In genomic region chr19:19820774-19821315, GRCh38 we compare ENCODE assay signal across 8 cellular contexts. TPM values are rescaled to one million over a fixed set of nuclear protein-coding genes. Genes with fewer than 3 reads are reported as not detected.
DNase-seq lines count a peak whose midpoint lies in the region; ATAC-seq, FAIRE-seq and TF ChIP-seq lines count a peak whose summit lies in the region.

No MANE protein-coding gene starts in this region.

- no peak for TF ChIP-seq EP300 in HepG2 (IDR thresholded peaks at IDR 0.05; ENCODE audit: low read depth in 2 of 2, low read length in 2 of 2)
- TF ChIP-seq EP300 in HepG2 (CRISPR knock-in tag; IDR thresholded peaks at IDR 0.05; ENCODE audit: borderline replicate concordance): no peak

- DNase-seq in HepG2 (ENCODE audit: low spot score) (no peak), body of pancreas (no peak), SKM-1 (lab: John Stamatoyannopoulos, UW; ENCODE audit: unreplicated experiment) (no peak), AG08396 (ENCODE audit: low spot score) (no peak), NCI-H128 (lab: John Stamatoyannopoulos, UW; ENCODE audit: unreplicated experiment) (no peak)

- POLR2A ChIA-PET in HepG2 (lab: Yijun Ruan, JAX): no interaction called here

- CTCF ChIA-PET in HepG2 (lab: Yijun Ruan, JAX; ENCODE audit: low intra/inter-chr PET ratio, low total read pairs): no interaction called here

- intact Hi-C loops in HepG2 (cut with micrococcal nuclease; ENCODE audit: unreplicated experiment): no loop called here
- intact Hi-C loops in body of pancreas (cut with DNase I): no loop called here

- BruUV-seq in HepG2 (replicated peaks; lab: Mats Ljungman, UMichigan): no TSS peak

- no peak for TF ChIP-seq CTCF in liver (IDR thresholded peaks at IDR 0.05; ENCODE audit: low read depth, low read length, missing input control)
- TF ChIP-seq CTCF in HepG2 (CRISPR knock-in tag; IDR thresholded peaks at IDR 0.05): no peak
- TF ChIP-seq CTCF in body of pancreas (IDR thresholded peaks at IDR 0.05): no peak

- H3K9me3 ChIP-seq in liver (ENCODE audit: control insufficient read depth in 4 of 4, low read length in 3 of 4) (peaks cover 7 to 46% (median 16%) of the 10 kb centered on the region in 4 donors), HepG2 (ENCODE audit: low read length) (peaks cover 51% of the 10 kb centered on the region), body of pancreas (no peaks in the 10 kb centered on the region), mesodermal cell (ENCODE audit: control insufficient read depth, low read length) (peaks cover 42% of the 10 kb centered on the region)

- H3K9ac ChIP-seq in liver (ENCODE audit: low read depth in 1 of 2, low read length in 2 of 2) (peak overlapping the region in 1 of 2 donors; percentile 58), HepG2 (ENCODE audit: insufficient read depth, low read depth, low read length) (no peak overlapping the region)

- ATAC-seq in HepG2 (no peak), body of pancreas (no peak), HG03039 (IDR thresholded peaks at IDR 0.05; ENCODE audit: unreplicated experiment) (no peak)

- in situ Hi-C loops in HepG2 (cut with HindIII; ENCODE audit: extremely low pct_ligation_motif_present, low pct_unique_long_range_greater_than_20kb): no loop called here

- TF ChIP-seq POLR2A in HepG2 (IDR thresholded peaks at IDR 0.05; ENCODE audit: insufficient read depth in 1 of 2, low read depth in 2 of 2, low read length in 2 of 2): no peak
- no peak for TF ChIP-seq POLR2A in body of pancreas (IDR thresholded peaks at IDR 0.05)

- H3K4me1 ChIP-seq in liver (ENCODE audit: control insufficient read depth in 4 of 4, insufficient read depth in 4 of 4, low read length in 3 of 4) (no peaks in the 10 kb centered on the region), HepG2 (ENCODE audit: insufficient read depth, low read length) (no peaks in the 10 kb centered on the region), body of pancreas (peaks cover 21% of the 10 kb centered on the region), mesodermal cell (ENCODE audit: control insufficient read depth, insufficient read depth, low read length, poor library complexity, severe bottlenecking) (no peaks in the 10 kb centered on the region)

- no peak for FAIRE-seq in HepG2 (lab: Jason Lieb, UNC)

- H3K36me3 ChIP-seq in liver (ENCODE audit: control insufficient read depth in 4 of 4, insufficient read depth in 3 of 4, low read depth in 1 of 4, low read length in 3 of 4) (peaks cover 0 to 4% (median 2%) of the 10 kb centered on the region in 4 donors), HepG2 (replicated peaks in 1 of 2; ENCODE audit: control insufficient read depth in 1 of 2, insufficient read depth in 2 of 2, low read length in 2 of 2) (no peaks in the 10 kb centered on the region), body of pancreas (replicated peaks in 1 of 2; ENCODE audit: insufficient read depth in 1 of 2, low read depth in 2 of 2) (no peaks in the 10 kb centered on the region), mesodermal cell (ENCODE audit: control insufficient read depth, insufficient read depth, low read length) (peaks cover 11% of the 10 kb centered on the region)

- H4K20me1 ChIP-seq in HepG2 (ENCODE audit: insufficient read depth, low read length): no peaks in the 10 kb centered on the region

- peak overlapping the region; percentile 90 to 95 for H3K27ac ChIP-seq in liver (ENCODE audit: low read depth in 1 of 2, low read length in 2 of 2)
- no peak overlapping the region for H3K27ac ChIP-seq in HepG2 (ENCODE audit: extremely low read length, insufficient read depth, low read length)
- H3K27ac ChIP-seq in body of pancreas: peak overlapping the region; percentile 73 to 96 (median 92)
- H3K27ac ChIP-seq in mesodermal cell (ENCODE audit: low read depth, low read length, severe bottlenecking): peak overlapping the region; percentile 89

- no peak for TF ChIP-seq RAD21 in liver (IDR thresholded peaks at IDR 0.05)
- TF ChIP-seq RAD21 in HepG2 (CRISPR knock-in tag; IDR thresholded peaks at IDR 0.05): no peak

- H3K27me3 ChIP-seq in liver (ENCODE audit: control insufficient read depth in 4 of 4, insufficient read depth in 4 of 4, low read length in 3 of 4): no peaks in the 10 kb centered on the region
- no peaks in the 10 kb centered on the region for H3K27me3 ChIP-seq in HepG2 (ENCODE audit: control insufficient read depth in 1 of 2, insufficient read depth in 2 of 2, low read length in 2 of 2)
- no peaks in the 10 kb centered on the region for H3K27me3 ChIP-seq in body of pancreas

- 20% methylated on average over 17 of the region's 17 CpGs for WGBS in liver
- WGBS in HepG2 (ENCODE audit: low lambda C conversion rate): 89% methylated on average over 17 of the region's 17 CpGs
- WGBS in body of pancreas, 2 donors: 6 to 16% methylated on average over 12 to 17 of the region's 17 CpGs
- WGBS in mesodermal cell (ENCODE audit: insufficient coverage in 2 of 2), 2 experiments: 66 to 89% methylated on average over 6 to 12 of the region's 17 CpGs

- H2AFZ ChIP-seq in HepG2 (ENCODE audit: low read length): no peak overlapping the region

- no peaks in the 10 kb centered on the region for H3K79me2 ChIP-seq in HepG2 (ENCODE audit: insufficient read depth, low read length)

- H3K4me2 ChIP-seq in HepG2 (ENCODE audit: low read depth, low read length): no peak overlapping the region

- peak overlapping the region; percentile 55 to 94 (median 75) for H3K4me3 ChIP-seq in liver (ENCODE audit: low read depth in 1 of 3, low read length in 3 of 3)
- H3K4me3 ChIP-seq in HepG2 (replicated peaks in 1 of 3; ENCODE audit: insufficient read depth in 1 of 3, low read depth in 2 of 3, low read length in 3 of 3): no peak overlapping the region
- peak overlapping the region; percentile 28 to 65 for H3K4me3 ChIP-seq in body of pancreas
- H3K4me3 ChIP-seq in mesodermal cell (ENCODE audit: extremely low read depth, insufficient read depth, low read length, poor library complexity, severe bottlenecking): peak overlapping the region; percentile 43

TF ChIP-seq in liver, 16 proteins besides CTCF, POLR2A, EP300 and RAD21 (continues in another document):
- TF ChIP-seq FOXA2 (IDR thresholded peaks at IDR 0.05) (no peak), FOXA1 (IDR thresholded peaks at IDR 0.05) (no peak)

TF ChIP-seq in HepG2, 621 proteins besides CTCF, POLR2A, EP300 and RAD21 (continues in another document):
- TF ChIP-seq FIP1L1 (IDR thresholded peaks at IDR 0.05; ENCODE audit: borderline replicate concordance, insufficient read depth, low read depth, low read length): no peak

RNA-seq across cellular contexts. Expression of gene ZNF506, which starts 0.7 kb away (rescaled TPM):
- total RNA-seq in liver (1 to 10 TPM; 5.0 to 8.5 TPM), HepG2 (2016; rRNA removed; fragmentation: Illumina TruSeq; extraction: Trizol) (not detected in 2 replicates), body of pancreas (10 to 100 TPM; 20.0 to 30.0 TPM)
- polyA plus RNA-seq in liver (1 to 10 TPM; 1.3 to 4.7 TPM), HepG2 (2011; rRNA removed) (0.01 TPM in 1 of 2 replicates, not detected in the other)
- total RNA-seq in HepG2 (2016; cell fraction: cytosol; rRNA removed; fragmentation: Illumina TruSeq; extraction: Trizol; ENCODE audit: low read depth): not detected in 2 replicates
- total RNA-seq in HepG2 (2016; cell fraction: insoluble cytoplasmic fraction; rRNA removed; fragmentation: Illumina TruSeq; extraction: Trizol): not detected in 2 replicates
- total RNA-seq in HepG2 (2016; cell fraction: membrane; rRNA removed; fragmentation: Illumina TruSeq; extraction: Trizol): not detected in 2 replicates
- not detected in 2 replicates for total RNA-seq in HepG2 (2016; cell fraction: nucleus; rRNA removed; fragmentation: Illumina TruSeq; extraction: Trizol)
- not detected in 2 replicates for polyA plus RNA-seq in HepG2 (2011; cell fraction: cytosol; rRNA removed)
- polyA plus RNA-seq in HepG2 (2011; cell fraction: nucleus; rRNA removed): not detected in 2 replicates
- polyA plus RNA-seq in HepG2 (2012): 0.20 and 0.54 TPM in 2 replicates
- polyA plus RNA-seq in HepG2 (2016; cell fraction: cytosol; fragmentation: Illumina TruSeq; extraction: Trizol; ENCODE audit: low read depth): not detected in 2 replicates
- not detected in 2 replicates for polyA plus RNA-seq in HepG2 (2016; cell fraction: insoluble cytoplasmic fraction; fragmentation: Illumina TruSeq; extraction: Trizol; ENCODE audit: low read depth)
- polyA plus RNA-seq in HepG2 (2016; cell fraction: membrane; fragmentation: Illumina TruSeq; extraction: Trizol; ENCODE audit: low read depth): not detected in 2 replicates
- polyA plus RNA-seq in HepG2 (2016; cell fraction: nucleus; fragmentation: Illumina TruSeq; extraction: Trizol; ENCODE audit: insufficient read depth, low read depth): not detected in 2 replicates
- not detected in 2 replicates for polyA minus RNA-seq in HepG2 (2011; rRNA and poly(A)+ RNA removed; ENCODE audit: low replicate concordance)
- not detected in 2 replicates for polyA minus RNA-seq in HepG2 (2011; cell fraction: cytosol; rRNA and poly(A)+ RNA removed)
- not detected in 2 replicates for polyA minus RNA-seq in HepG2 (2011; cell fraction: nucleus; rRNA and poly(A)+ RNA removed)
- polyA plus RNA-seq in mesodermal cell (2013, experiment 1 of 2): 7.8 TPM
- 5.3 TPM for polyA plus RNA-seq in mesodermal cell (2013, experiment 2 of 2)

RNA-seq across cellular contexts. Expression of gene ZNF253, which starts 44.8 kb away (rescaled TPM):
- total RNA-seq in liver (1 to 10 TPM; 3.3 to 3.7 TPM), HepG2 (2016; rRNA removed; fragmentation: Illumina TruSeq; extraction: Trizol) (10.6 and 12.8 TPM in 2 replicates), body of pancreas (1 to 10 TPM; 7.6 to 8.8 TPM)
- polyA plus RNA-seq in liver (1 to 10 TPM; 1.7 to 2.4 TPM), HepG2 (2011; rRNA removed) (3.5 and 3.6 TPM in 2 replicates)
- total RNA-seq in HepG2 (2016; cell fraction: cytosol; rRNA removed; fragmentation: Illumina TruSeq; extraction: Trizol; ENCODE audit: low read depth): 1.2 and 1.7 TPM in 2 replicates
- 10.1 and 11.6 TPM in 2 replicates for total RNA-seq in HepG2 (2016; cell fraction: insoluble cytoplasmic fraction; rRNA removed; fragmentation: Illumina TruSeq; extraction: Trizol)
- 4.2 and 8.1 TPM in 2 replicates for total RNA-seq in HepG2 (2016; cell fraction: membrane; rRNA removed; fragmentation: Illumina TruSeq; extraction: Trizol)
- total RNA-seq in HepG2 (2016; cell fraction: nucleus; rRNA removed; fragmentation: Illumina TruSeq; extraction: Trizol): 12.7 and 17.2 TPM in 2 replicates
- 1.4 and 2.5 TPM in 2 replicates for polyA plus RNA-seq in HepG2 (2011; cell fraction: cytosol; rRNA removed)
- 3.0 and 3.4 TPM in 2 replicates for polyA plus RNA-seq in HepG2 (2011; cell fraction: nucleus; rRNA removed)
- 3.7 and 6.1 TPM in 2 replicates for polyA plus RNA-seq in HepG2 (2012)
- polyA plus RNA-seq in HepG2 (2016; cell fraction: cytosol; fragmentation: Illumina TruSeq; extraction: Trizol; ENCODE audit: low read depth): 0.58 and 0.64 TPM in 2 replicates
- polyA plus RNA-seq in HepG2 (2016; cell fraction: insoluble cytoplasmic fraction; fragmentation: Illumina TruSeq; extraction: Trizol; ENCODE audit: low read depth): 10.5 and 10.9 TPM in 2 replicates
- polyA plus RNA-seq in HepG2 (2016; cell fraction: membrane; fragmentation: Illumina TruSeq; extraction: Trizol; ENCODE audit: low read depth): 1.9 and 2.1 TPM in 2 replicates
- polyA plus RNA-seq in HepG2 (2016; cell fraction: nucleus; fragmentation: Illumina TruSeq; extraction: Trizol; ENCODE audit: insufficient read depth, low read depth): 10.5 and 14.1 TPM in 2 replicates
- polyA minus RNA-seq in HepG2 (2011; rRNA and poly(A)+ RNA removed; ENCODE audit: low replicate concordance): 0.65 and 1.6 TPM in 2 replicates
- 4.0 and 4.7 TPM in 2 replicates for polyA minus RNA-seq in HepG2 (2011; cell fraction: cytosol; rRNA and poly(A)+ RNA removed)
- 20.2 and 30.8 TPM in 2 replicates for polyA minus RNA-seq in HepG2 (2011; cell fraction: nucleus; rRNA and poly(A)+ RNA removed)
- 8.0 TPM for polyA plus RNA-seq in mesodermal cell (2013, experiment 1 of 2)
- polyA plus RNA-seq in mesodermal cell (2013, experiment 2 of 2): 10.5 TPM

Comparison
In these comparisons a context has a peak if more than half of its experiments do, and no peak if none do; other contexts are left out.
1. H3K4me3 ChIP-seq: peak in liver (3 of 3), body of pancreas (2 of 2) and mesodermal cell (single experiment); none in HepG2 (0 of 3).